Comparison of ENCODE assay signal across 7 cellular contexts in the genomic region with DNA sequence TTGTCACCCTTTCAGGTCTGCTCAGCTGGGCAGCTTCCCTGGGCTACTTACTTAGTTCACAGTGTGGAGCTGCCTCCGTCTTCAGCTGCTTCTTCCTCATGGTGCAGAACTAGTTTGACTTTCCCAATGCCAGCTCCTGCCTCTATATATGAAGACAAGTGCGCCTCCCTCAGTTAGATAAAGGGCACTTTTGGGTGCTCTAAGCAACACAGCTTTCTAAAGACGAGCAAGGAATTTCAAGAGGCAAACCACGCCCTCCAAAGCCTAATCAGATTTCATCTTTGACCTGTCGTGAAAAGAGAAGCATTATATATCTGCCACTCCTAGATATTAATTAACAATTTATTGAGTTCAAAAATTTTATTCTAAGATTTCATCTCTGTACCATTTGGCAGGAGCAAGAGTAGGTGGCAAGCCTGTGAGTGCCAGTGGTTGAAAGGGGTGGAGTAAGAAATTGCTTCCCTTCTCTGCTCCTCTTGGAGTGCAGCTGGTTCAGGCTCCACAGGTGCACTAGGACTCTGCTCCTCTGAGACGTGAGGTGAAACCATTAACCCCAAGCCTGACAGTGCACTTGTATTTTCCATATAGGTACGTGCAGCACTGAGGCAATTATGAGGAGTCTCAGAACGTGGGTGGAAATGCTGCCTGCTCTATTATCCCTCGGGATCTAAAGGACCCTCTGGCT. TPM values are rescaled to one million over a fixed set of nuclear protein-coding genes. Genes with fewer than 3 reads are reported as not detected.
DNase-seq lines count a peak whose midpoint lies in the region; TF ChIP-seq lines count a peak whose summit lies in the region.

No MANE protein-coding gene starts in this region.

- H3K27me3 Mint-ChIP-seq in neural crest cell (ENCODE audit: low read depth), result no peaks in the 10 kb centered on the region

- H3K4me1 Mint-ChIP-seq in neural crest cell, result peaks cover 59% of the 10 kb centered on the region

- TF ChIP-seq CTCF in neural crest cell (conservative IDR thresholded peaks at IDR 0.05), result peak; percentile 57

- H3K27ac Mint-ChIP-seq in neural crest cell (ENCODE audit: unreplicated experiment), result no peak overlapping the region

- H3K4me3 ChIP-seq in Jurkat, Clone E6-1 (ENCODE audit: low read length), result no peak overlapping the region

- H3K9me3 Mint-ChIP-seq in neural crest cell, result no peaks in the 10 kb centered on the region

- H3K36me3 Mint-ChIP-seq in neural crest cell (ENCODE audit: low read depth), result no peaks in the 10 kb centered on the region

- peak; percentile 73 for DNase-seq in ELF-1 (ENCODE audit: low read depth, low spot score)
- DNase-seq in Jurkat, Clone E6-1 (ENCODE audit: low read depth, low spot score), result peak; percentile 73
- DNase-seq in RKO (ENCODE audit: low spot score), result peak; percentile 88
- DNase-seq in ecto neural progenitor cell (ENCODE audit: low spot score), result peak; percentile 58
- DNase-seq in neural crest cell (ENCODE audit: low read depth, low spot score), result peak; percentile 7
- DNase-seq in activated naive CD4-positive, alpha-beta T cell treated with Interleukin-2 at 50 U/mL for 16 hours, result no peak
- DNase-seq in activated effector memory CD4-positive, alpha-beta T cell treated with anti-CD3 and anti-CD28 coated beads, Interleukin-2, amount 50 U/mL, for 16 hours, result no peak

- peak overlapping the region; percentile 65 for H3K4me3 Mint-ChIP-seq in neural crest cell

RNA-seq across cellular contexts. Expression of a gene that starts 2.1 kb away (rescaled TPM):
- 24.6 TPM for polyA plus RNA-seq in Jurkat, Clone E6-1 (2012; ENCODE audit: insufficient read depth, insufficient read length)
- total RNA-seq in neural crest cell, result 50.4 and 51.4 TPM in 2 replicates

RNA-seq across cellular contexts. Expression of a gene that starts 19.9 kb away (rescaled TPM):
- polyA plus RNA-seq in Jurkat, Clone E6-1 (2012; ENCODE audit: insufficient read depth, insufficient read length), result 67.5 TPM
- total RNA-seq in neural crest cell, result 43.2 and 44.5 TPM in 2 replicates

RNA-seq across cellular contexts. Expression of a gene that starts 55.1 kb away (rescaled TPM):
- polyA plus RNA-seq in Jurkat, Clone E6-1 (2012; ENCODE audit: insufficient read depth, insufficient read length), result 19.4 TPM
- total RNA-seq in neural crest cell, result 54.4 and 55.2 TPM in 2 replicates

Comparison
In these comparisons a context has a peak if more than half of its experiments do, and no peak if none do; other contexts are left out.
1. DNase-seq: peak in ELF-1 (single experiment), Jurkat, Clone E6-1 (single experiment), RKO (single experiment), ecto neural progenitor cell (single experiment) and neural crest cell (single experiment); none in activated naive CD4-positive, alpha-beta T cell treated with Interleukin-2 at 50 U/mL for 16 hours (single experiment) and activated effector memory CD4-positive, alpha-beta T cell treated with anti-CD3 and anti-CD28 coated beads, Interleukin-2, amount 50 U/mL, for 16 hours (single experiment).